Comparison of ENCODE assay signal across 1 cellular context in the genomic region with DNA sequence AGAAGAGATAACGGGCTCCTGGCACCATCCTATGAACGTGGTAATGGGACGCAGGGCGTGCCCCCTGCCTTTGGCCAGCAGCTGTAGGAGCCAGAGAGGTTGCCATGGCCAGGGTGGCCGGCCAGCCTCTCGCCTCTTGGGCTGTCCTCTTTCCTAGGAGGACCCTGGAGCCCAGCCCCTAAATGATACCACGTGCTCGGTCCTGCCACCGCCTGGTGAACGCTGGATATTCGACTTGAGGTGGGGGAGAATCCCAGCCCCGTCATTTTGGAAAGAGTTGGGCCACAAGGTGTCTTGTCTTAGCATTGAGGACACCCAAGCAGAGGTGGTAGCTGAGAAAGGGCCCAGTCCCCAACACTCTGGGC.
A peak's percentile ranks its signal among the peaks of the same experiment; 100 is the strongest.
TF ChIP-seq lines count a peak whose summit lies in the region.

No MANE protein-coding gene starts in this region.

TF ChIP-seq in HepG2, 621 proteins besides CTCF, POLR2A, EP300 and RAD21 (continued from another document):
- TF ChIP-seq PHF21A (CRISPR knock-in tag; IDR thresholded peaks at IDR 0.05) (0 out of 2 replicates have a peak, but pooled peaks have one; percentile 0), HIVEP1 (CRISPR knock-in tag; IDR thresholded peaks at IDR 0.05) (0 out of 2 replicates have a peak, but pooled peaks have one; percentile 47)
TF ChIP-seq in HepG2: peak in this region for 7.
